ENCODE assay signal across 15 cellular contexts in genomic region chr22:20585640-20586402, GRCh38.
DNase-seq lines count a peak whose midpoint lies in the region; ATAC-seq, FAIRE-seq and TF ChIP-seq lines count a peak whose summit lies in the region.
"Had no signal": no experiment of that assay in that cellular context is flagged by ENCODE, and none has a peak within 500 bp of the region (broad histone marks: within the 10 kb centered on the region; RNA-seq: fewer than 3 reads in every experiment).

No MANE protein-coding gene starts in this region.

- peak overlapping the region; percentile 68 for H2AK9ac ChIP-seq in IMR-90 (replicated peaks; ENCODE audit: low read depth, low read length, poor library complexity)

- H4K91ac ChIP-seq in IMR-90 (ENCODE audit: insufficient read depth, low read depth, low read length) = no peak overlapping the region

- TF ChIP-seq CTCF in right atrium auricular region (IDR thresholded peaks at IDR 0.05) (no peak), IMR-90 (conservative IDR thresholded peaks at IDR 0.05; ENCODE audit: low read depth, low read length) (no peak), chondrocyte (IDR thresholded peaks at IDR 0.05) (no peak), osteoblast (IDR thresholded peaks at IDR 0.05; ENCODE audit: extremely low read depth, low read depth, low read length) (no peak), dorsolateral prefrontal cortex (IDR thresholded peaks at IDR 0.05 in 54 of 56, conservative IDR thresholded peaks at IDR 0.05 in 2 of 56; ENCODE audit: low read depth in 1 of 56, partially characterized antibody in 56 of 56) (no peak)

- peak overlapping the region; percentile 22 for H3K27ac Mint-ChIP-seq in chondrocyte (ENCODE audit: unreplicated experiment)
- H3K27ac Mint-ChIP-seq: HFFc6 had no signal

- DNase-seq in Right ventricle myocardium inferior (ENCODE audit: missing footprints) = peak; percentile 62
- no peak for DNase-seq in right atrium auricular region (ENCODE audit: low spot score)
- DNase-seq in IMR-90 = no peak
- no peak for DNase-seq in chondrocyte (ENCODE audit: low spot score)
- peak; percentile 39 for DNase-seq in osteoblast (ENCODE audit: insufficient read length, low spot score, missing footprints)
- DNase-seq in GM12892 (ENCODE audit: insufficient read length) = no peak
- no peak for DNase-seq in dorsolateral prefrontal cortex
- DNase-seq: HFFc6, NCI-H187, NCI-H446, NCI-H748 treated with DMSO at 0.1 percent for 48 hours, OCI-M1 had no signal

- H3K36me3 ChIP-seq in right atrium auricular region = peaks cover 55% of the 10 kb centered on the region
- H3K36me3 ChIP-seq in IMR-90 (ENCODE audit: control insufficient read depth, insufficient read depth, low read length) = peaks cover 72% of the 10 kb centered on the region
- peaks cover 50% of the 10 kb centered on the region for H3K36me3 ChIP-seq in osteoblast (ENCODE audit: insufficient read depth, low read length)

- H2BK5ac ChIP-seq in IMR-90 (ENCODE audit: low read depth, low read length, poor library complexity, severe bottlenecking) = no peak overlapping the region

- WGBS in IMR-90 (ENCODE audit: extremely low coverage in 2 of 2, insufficient read length in 1 of 2), 2 experiments = 95% methylated on average over 7 of the region's 12 CpGs; no CpG with 5 or more reads in 1 of the 2 experiments

- no peak overlapping the region for H3K4me3 ChIP-seq in right atrium auricular region
- no peak overlapping the region for H3K4me3 ChIP-seq in IMR-90 (ENCODE audit: insufficient read depth, low read depth, low read length)
- H3K4me3 ChIP-seq in osteoblast (ENCODE audit: insufficient read depth, low read length) = no peak overlapping the region
- no peak overlapping the region for H3K4me3 ChIP-seq in dorsolateral prefrontal cortex

- dilution Hi-C loops in IMR-90 (cut with HindIII; ENCODE audit: low sequenced_read_pairs, unreplicated experiment) = no loop called here

- H3K4ac ChIP-seq in IMR-90 (ENCODE audit: low read depth, low read length) = no peak overlapping the region

- CTCF ChIA-PET in IMR-90 (lab: Yijun Ruan, JAX) = no interaction called here

- H2AK5ac ChIP-seq in IMR-90 (ENCODE audit: low read depth, low read length) = no peak overlapping the region

- H3K18ac ChIP-seq in IMR-90 (ENCODE audit: low read depth, low read length) = no peak overlapping the region

- H3K27me3 ChIP-seq in right atrium auricular region = no peaks in the 10 kb centered on the region
- H3K27me3 ChIP-seq in IMR-90 (ENCODE audit: control insufficient read depth, insufficient read depth, low read length) = no peaks in the 10 kb centered on the region
- H3K27me3 ChIP-seq in osteoblast (ENCODE audit: insufficient read depth, low read length) = no peaks in the 10 kb centered on the region
- H3K27me3 ChIP-seq in dorsolateral prefrontal cortex = no peaks in the 10 kb centered on the region

- no peak overlapping the region for H3K14ac ChIP-seq in IMR-90 (replicated peaks; ENCODE audit: low read depth, low read length)

- H3K27me3 Mint-ChIP-seq in chondrocyte (ENCODE audit: low read depth) = no peaks in the 10 kb centered on the region

- H3K9ac ChIP-seq in IMR-90 (ENCODE audit: low read depth, low read length) = no peak overlapping the region

- intact Hi-C loops in Right ventricle myocardium inferior (cut with DNase I) = no loop called here
- intact Hi-C loops in IMR-90 (cut with micrococcal nuclease) = no loop called here
- intact Hi-C loops in dorsolateral prefrontal cortex (cut with DNase I) = no loop called here

- BruUV-seq in IMR-90 (replicated peaks; lab: Mats Ljungman, UMichigan) = no TSS peak

- H2AFZ ChIP-seq in IMR-90 (replicated peaks; ENCODE audit: low read length, poor library complexity) = no peak overlapping the region
- no peak overlapping the region for H2AFZ ChIP-seq in osteoblast (ENCODE audit: low read length)

- no peak overlapping the region for H2BK15ac ChIP-seq in IMR-90 (ENCODE audit: low read depth, low read length)

- POLR2A ChIA-PET in IMR-90 (lab: Charles Lee; ENCODE audit: unreplicated experiment) = no interaction called here

- H3K56ac ChIP-seq in IMR-90 (ENCODE audit: extremely low read depth, insufficient read depth, low read length) = 0 out of 2 replicates have a peak overlapping the region, but pooled peaks have one; percentile 0

- FAIRE-seq in GM12892 (lab: Jason Lieb, UNC) = no peak
- FAIRE-seq: H1 had no signal

- TF ChIP-seq RAD21 in IMR-90 (IDR thresholded peaks at IDR 0.05; ENCODE audit: low read length) = no peak

- H3K36me3 Mint-ChIP-seq in chondrocyte (ENCODE audit: low read depth) = peaks cover 22% of the 10 kb centered on the region

- H3K27ac ChIP-seq in right atrium auricular region (no peak overlapping the region), IMR-90 (ENCODE audit: insufficient read depth, low read length) (no peak overlapping the region), osteoblast (ENCODE audit: low read depth, low read length) (no peak overlapping the region), dorsolateral prefrontal cortex (peak overlapping the region in 3 of 59 donors; percentile 10 to 21 (median 13))
- H3K27ac ChIP-seq: C4-2B had no signal

- ATAC-seq in Right ventricle myocardium inferior (no peak), IMR-90 (ENCODE audit: low read depth) (no peak), HG03378 (IDR thresholded peaks at IDR 0.05; ENCODE audit: unreplicated experiment) (no peak)

- H2BK120ac ChIP-seq in IMR-90 (ENCODE audit: low read depth, low read length) = no peak overlapping the region

- H3K4me1 Mint-ChIP-seq in chondrocyte (ENCODE audit: low read depth) = no peaks in the 10 kb centered on the region

- H4K5ac ChIP-seq in IMR-90 (ENCODE audit: low read depth, low read length) = no peak overlapping the region

- no peak overlapping the region for H3K23ac ChIP-seq in IMR-90 (ENCODE audit: low read depth, low read length)

- H3K9me3 ChIP-seq in right atrium auricular region (no peaks in the 10 kb centered on the region), IMR-90 (ENCODE audit: control insufficient read depth, insufficient read depth, low read length) (no peaks in the 10 kb centered on the region), osteoblast (ENCODE audit: low read depth, low read length) (no peaks in the 10 kb centered on the region)

- H2BK20ac ChIP-seq in IMR-90 (ENCODE audit: low read depth, low read length) = no peak overlapping the region

- peaks cover 29% of the 10 kb centered on the region for H4K20me1 ChIP-seq in IMR-90 (ENCODE audit: insufficient read depth, low read length)
- H4K20me1 ChIP-seq in osteoblast (ENCODE audit: insufficient read depth, low read length) = peaks cover 24% of the 10 kb centered on the region

- H3K9me1 ChIP-seq in IMR-90 (ENCODE audit: insufficient read depth, low read length) = no peaks in the 10 kb centered on the region

- H3K4me2 ChIP-seq in IMR-90 (ENCODE audit: low read depth, low read length) (no peak overlapping the region), osteoblast (ENCODE audit: insufficient read depth, low read length) (no peak overlapping the region)

- TF ChIP-seq POLR2A in IMR-90 (IDR thresholded peaks at IDR 0.05; ENCODE audit: low read depth, low read length) (no peak), GM12892 (IDR thresholded peaks at IDR 0.05; ENCODE audit: low read depth, low read length) (no peak)

- H3K79me2 ChIP-seq in osteoblast (ENCODE audit: insufficient read depth, low read length) = peaks cover 23% of the 10 kb centered on the region

- no peaks in the 10 kb centered on the region for H3K9me3 Mint-ChIP-seq in chondrocyte (ENCODE audit: low read depth)
- H3K9me3 Mint-ChIP-seq: HFFc6 had no signal

- H3K79me1 ChIP-seq in IMR-90 (ENCODE audit: low read depth in 1 of 2, low read length in 2 of 2) = peaks cover 12 to 23% of the 10 kb centered on the region in 2 experiments

- in situ Hi-C loops in IMR-90 (cut with MboI; ENCODE audit: low sequenced_read_pairs) = no loop called here

- no peak overlapping the region for H3K4me3 Mint-ChIP-seq in chondrocyte (ENCODE audit: unreplicated experiment)
- H3K4me3 Mint-ChIP-seq: HFFc6 had no signal

- H4K8ac ChIP-seq in IMR-90 (ENCODE audit: low read depth in 2 of 2, low read length in 2 of 2) = no peak overlapping the region

- peaks cover 0 to 8% of the 10 kb centered on the region in 2 donors for H3K4me1 ChIP-seq in right atrium auricular region
- no peaks in the 10 kb centered on the region for H3K4me1 ChIP-seq in IMR-90 (ENCODE audit: control insufficient read depth, insufficient read depth, low read length)
- H3K4me1 ChIP-seq in osteoblast (ENCODE audit: insufficient read depth, low read length) = no peaks in the 10 kb centered on the region

TF ChIP-seq in IMR-90, 13 proteins besides CTCF, POLR2A, EP300 and RAD21:
- TF ChIP-seq, protein P1, sequence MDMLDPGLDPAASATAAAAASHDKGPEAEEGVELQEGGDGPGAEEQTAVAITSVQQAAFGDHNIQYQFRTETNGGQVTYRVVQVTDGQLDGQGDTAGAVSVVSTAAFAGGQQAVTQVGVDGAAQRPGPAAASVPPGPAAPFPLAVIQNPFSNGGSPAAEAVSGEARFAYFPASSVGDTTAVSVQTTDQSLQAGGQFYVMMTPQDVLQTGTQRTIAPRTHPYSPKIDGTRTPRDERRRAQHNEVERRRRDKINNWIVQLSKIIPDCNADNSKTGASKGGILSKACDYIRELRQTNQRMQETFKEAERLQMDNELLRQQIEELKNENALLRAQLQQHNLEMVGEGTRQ (IDR thresholded peaks at IDR 0.05; ENCODE audit: low read depth, low read length) = no peak
- TF ChIP-seq CEBPB (IDR thresholded peaks at IDR 0.05; ENCODE audit: low read depth, low read length) = no peak
- TF ChIP-seq RFX5 (IDR thresholded peaks at IDR 0.05; ENCODE audit: low read depth, low read length) = no peak

Comparison
In these comparisons a context has a peak if more than half of its experiments do, and no peak if none do; other contexts are left out.
1. DNase-seq: peak in Right ventricle myocardium inferior (single experiment) and osteoblast (single experiment); none in right atrium auricular region (single experiment), IMR-90 (single experiment), chondrocyte (single experiment), GM12892 (single experiment) and dorsolateral prefrontal cortex (0 of 10).